ENCODE assay signal across 8 cellular contexts in genomic region chr5:40796487-40796889, GRCh38. TPM values are rescaled to one million over a fixed set of nuclear protein-coding genes. Genes with fewer than 3 reads are reported as not detected.
DNase-seq lines count a peak whose midpoint lies in the region; ATAC-seq and TF ChIP-seq lines count a peak whose summit lies in the region.

No MANE protein-coding gene starts in this region.

- TF ChIP-seq CTCF in tibial nerve (IDR thresholded peaks at IDR 0.05): no peak

- H3K9me3 ChIP-seq in tibial nerve: no peaks in the 10 kb centered on the region

- 29 to 30% methylated on average over 3 of the region's 3 CpGs for WGBS in tibial nerve, 2 donors

- no peak for DNase-seq in activated CD4-positive, alpha-beta T cell treated with anti-CD3 and anti-CD28 coated beads, Interleukin-2, amount 10 ng/mL, durations not matched to agents 7 days and 5 days
- no peak for DNase-seq in activated CD4-positive, alpha-beta T cell treated with anti-CD3 and anti-CD28 coated beads, Interleukin-2, amount 50 U/mL, for 1 hour
- DNase-seq in activated CD8-positive, alpha-beta T cell treated with anti-CD3 and anti-CD28 coated beads, Interleukin-2, amount 10 ng/mL, durations not matched to agents 7 days and 5 days: no peak
- peak; percentile 65 for DNase-seq in iris pigment epithelial cell (ENCODE audit: low read depth)
- peak in 1 of 2 donors; percentile 29 for DNase-seq in tibial nerve (ENCODE audit: low spot score in 2 of 2)
- DNase-seq in activated gamma-delta T cell (lab: John Stamatoyannopoulos, UW): no peak
- no peak for DNase-seq in COR-L47 (lab: John Stamatoyannopoulos, UW)

- H3K36me3 Mint-ChIP-seq in activated CD4-positive, alpha-beta T cell treated with anti-CD3 and anti-CD28 coated beads, Interleukin-2, amount 10 ng/mL, durations not matched to agents 7 days and 5 days (ENCODE audit: low read depth): peaks cover 27% of the 10 kb centered on the region
- peaks cover 33% of the 10 kb centered on the region for H3K36me3 Mint-ChIP-seq in activated CD8-positive, alpha-beta T cell treated with anti-CD3 and anti-CD28 coated beads, Interleukin-2, amount 10 ng/mL, durations not matched to agents 7 days and 5 days (ENCODE audit: low read depth)

- peaks cover 38% of the 10 kb centered on the region for H3K4me1 Mint-ChIP-seq in activated CD4-positive, alpha-beta T cell treated with anti-CD3 and anti-CD28 coated beads, Interleukin-2, amount 10 ng/mL, durations not matched to agents 7 days and 5 days
- H3K4me1 Mint-ChIP-seq in activated CD8-positive, alpha-beta T cell treated with anti-CD3 and anti-CD28 coated beads, Interleukin-2, amount 10 ng/mL, durations not matched to agents 7 days and 5 days (ENCODE audit: low read depth): peaks cover 38% of the 10 kb centered on the region

- CTCF ChIA-PET in activated CD4-positive, alpha-beta T cell treated with anti-CD3 and anti-CD28 coated beads, Interleukin-2, amount 10 ng/mL, durations not matched to agents 7 days and 5 days (lab: Charles Lee): interaction anchor here (0.7 to 0.8 kb wide), 2 partner anchors 45 to 1544 kb away, joined by 3 read pairs; partner anchors contain the start of gene CARD6
- CTCF ChIA-PET in activated CD8-positive, alpha-beta T cell treated with anti-CD3 and anti-CD28 coated beads, Interleukin-2, amount 10 ng/mL, durations not matched to agents 7 days and 5 days (lab: Charles Lee): no interaction called here

- no peaks in the 10 kb centered on the region for H3K36me3 ChIP-seq in tibial nerve

- H3K27me3 ChIP-seq in tibial nerve: no peaks in the 10 kb centered on the region

- no peak overlapping the region for H3K27ac Mint-ChIP-seq in activated CD4-positive, alpha-beta T cell treated with anti-CD3 and anti-CD28 coated beads, Interleukin-2, amount 10 ng/mL, durations not matched to agents 7 days and 5 days
- no peak overlapping the region for H3K27ac Mint-ChIP-seq in activated CD8-positive, alpha-beta T cell treated with anti-CD3 and anti-CD28 coated beads, Interleukin-2, amount 10 ng/mL, durations not matched to agents 7 days and 5 days

- peak overlapping the region in 3 of 4 donors; percentile 92 to 99 (median 97) for H3K27ac ChIP-seq in tibial nerve

- TF ChIP-seq EP300 in tibial nerve (IDR thresholded peaks at IDR 0.05): peak in 1 of 2 donors; percentile 81

- ATAC-seq in activated CD8-positive, alpha-beta T cell treated with anti-CD3 and anti-CD28 coated beads, Interleukin-2, amount 10 ng/mL, durations not matched to agents 7 days and 5 days: no peak
- no peak for ATAC-seq in HG03521 (IDR thresholded peaks at IDR 0.05; ENCODE audit: unreplicated experiment)

- peaks cover 0 to 47% (median 19%) of the 10 kb centered on the region in 4 donors for H3K4me1 ChIP-seq in tibial nerve

- H3K4me3 ChIP-seq in tibial nerve: peak overlapping the region in 3 of 4 donors; percentile 89 to 100 (median 96)

- H3K27me3 Mint-ChIP-seq in activated CD4-positive, alpha-beta T cell treated with anti-CD3 and anti-CD28 coated beads, Interleukin-2, amount 10 ng/mL, durations not matched to agents 7 days and 5 days: peaks cover 6% of the 10 kb centered on the region
- peaks cover 5% of the 10 kb centered on the region for H3K27me3 Mint-ChIP-seq in activated CD8-positive, alpha-beta T cell treated with anti-CD3 and anti-CD28 coated beads, Interleukin-2, amount 10 ng/mL, durations not matched to agents 7 days and 5 days (ENCODE audit: low read depth)

- POLR2A ChIA-PET in activated CD4-positive, alpha-beta T cell treated with anti-CD3 and anti-CD28 coated beads, Interleukin-2, amount 10 ng/mL, durations not matched to agents 7 days and 5 days (lab: Charles Lee): no interaction called here
- POLR2A ChIA-PET in activated CD8-positive, alpha-beta T cell treated with anti-CD3 and anti-CD28 coated beads, Interleukin-2, amount 10 ng/mL, durations not matched to agents 7 days and 5 days (lab: Charles Lee): interaction anchor here (1.8 kb wide), 1 partner anchor 10 kb away, joined by 4 read pairs; no protein-coding TSS in a partner anchor

- H3K9me3 Mint-ChIP-seq in activated CD4-positive, alpha-beta T cell treated with anti-CD3 and anti-CD28 coated beads, Interleukin-2, amount 10 ng/mL, durations not matched to agents 7 days and 5 days: no peaks in the 10 kb centered on the region
- H3K9me3 Mint-ChIP-seq in activated CD8-positive, alpha-beta T cell treated with anti-CD3 and anti-CD28 coated beads, Interleukin-2, amount 10 ng/mL, durations not matched to agents 7 days and 5 days (ENCODE audit: insufficient read depth): no peaks in the 10 kb centered on the region

- no peak for TF ChIP-seq POLR2A in tibial nerve (IDR thresholded peaks at IDR 0.05)

- H3K4me3 Mint-ChIP-seq in activated CD4-positive, alpha-beta T cell treated with anti-CD3 and anti-CD28 coated beads, Interleukin-2, amount 10 ng/mL, durations not matched to agents 7 days and 5 days: peak overlapping the region; percentile 89
- H3K4me3 Mint-ChIP-seq in activated CD8-positive, alpha-beta T cell treated with anti-CD3 and anti-CD28 coated beads, Interleukin-2, amount 10 ng/mL, durations not matched to agents 7 days and 5 days: peak overlapping the region; percentile 82

RNA-seq across cellular contexts. Expression of gene PRKAA1, which starts 1.7 kb away (rescaled TPM):
- 10 to 100 TPM; 71.3 to 84.1 TPM for total RNA-seq in activated CD4-positive, alpha-beta T cell treated with anti-CD3 and anti-CD28 coated beads, Interleukin-2, amount 10 ng/mL, durations not matched to agents 7 days and 5 days
- 10 to 100 TPM; 70.8 to 72.3 TPM for total RNA-seq in activated CD8-positive, alpha-beta T cell treated with anti-CD3 and anti-CD28 coated beads, Interleukin-2, amount 10 ng/mL, durations not matched to agents 7 days and 5 days
- total RNA-seq in tibial nerve: 10 to 100 TPM; 66.2 to 86.1 (median 77.9) TPM

RNA-seq across cellular contexts. Expression of gene RPL37, which starts 38.5 kb away (rescaled TPM):
- 1,000 to 10,000 TPM; 1,565 to 1,761 TPM for total RNA-seq in activated CD4-positive, alpha-beta T cell treated with anti-CD3 and anti-CD28 coated beads, Interleukin-2, amount 10 ng/mL, durations not matched to agents 7 days and 5 days
- total RNA-seq in activated CD8-positive, alpha-beta T cell treated with anti-CD3 and anti-CD28 coated beads, Interleukin-2, amount 10 ng/mL, durations not matched to agents 7 days and 5 days: 1,000 to 10,000 TPM; 1,566 to 1,592 TPM
- 100 to 1,000 TPM; 117 to 365 (median 159) TPM for total RNA-seq in tibial nerve

RNA-seq across cellular contexts. Expression of gene TTC33, which starts 40.7 kb away (rescaled TPM):
- total RNA-seq in activated CD4-positive, alpha-beta T cell treated with anti-CD3 and anti-CD28 coated beads, Interleukin-2, amount 10 ng/mL, durations not matched to agents 7 days and 5 days: 10 to 100 TPM; 16.2 to 16.8 TPM
- total RNA-seq in activated CD8-positive, alpha-beta T cell treated with anti-CD3 and anti-CD28 coated beads, Interleukin-2, amount 10 ng/mL, durations not matched to agents 7 days and 5 days: 10 to 100 TPM; 13.4 to 14.0 TPM
- 10 to 100 TPM; 11.4 to 27.1 (median 19.9) TPM for total RNA-seq in tibial nerve

RNA-seq across cellular contexts. Expression of gene CARD6, which starts 44.7 kb away (rescaled TPM):
- 1 to 10 TPM; 5.0 to 5.2 TPM for total RNA-seq in activated CD4-positive, alpha-beta T cell treated with anti-CD3 and anti-CD28 coated beads, Interleukin-2, amount 10 ng/mL, durations not matched to agents 7 days and 5 days
- total RNA-seq in activated CD8-positive, alpha-beta T cell treated with anti-CD3 and anti-CD28 coated beads, Interleukin-2, amount 10 ng/mL, durations not matched to agents 7 days and 5 days: 1 to 10 TPM; 3.0 to 3.4 TPM
- total RNA-seq in tibial nerve: 10 to 100 TPM in 3 of 4 donors, 1 to 10 TPM in 1; 7.6 to 16.1 (median 11.3) TPM

Comparison
In these comparisons a context has a peak if more than half of its experiments do, and no peak if none do; other contexts are left out.
1. RNA of gene RPL37, which starts 38.5 kb away (total RNA-seq): 1,565 to 1,761 TPM in activated CD4-positive, alpha-beta T cell treated with anti-CD3 and anti-CD28 coated beads, Interleukin-2, amount 10 ng/mL, durations not matched to agents 7 days and 5 days and 1,566 to 1,592 TPM in activated CD8-positive, alpha-beta T cell treated with anti-CD3 and anti-CD28 coated beads, Interleukin-2, amount 10 ng/mL, durations not matched to agents 7 days and 5 days; 117 to 365 TPM in tibial nerve; every median in the first group is over 4 times any median in the second.